ENCODE assay signal across 11 cellular contexts in genomic region chr7:47336178-47337020, GRCh38.
DNase-seq lines count a peak whose midpoint lies in the region; ATAC-seq and TF ChIP-seq lines count a peak whose summit lies in the region.
"Had no signal": no experiment of that assay in that cellular context is flagged by ENCODE, and none has a peak within 500 bp of the region (broad histone marks: within the 10 kb centered on the region; RNA-seq: fewer than 3 reads in every experiment).

No MANE protein-coding gene starts in this region.

- POLR2A ChIA-PET in RWPE1 (lab: Yijun Ruan, JAX; ENCODE audit: low non-redundant PET) = no interaction called here

- DNase-seq in AG08396 (ENCODE audit: low spot score) = peak; percentile 87
- peak; percentile 95 for DNase-seq in RWPE1 (ENCODE audit: low spot score)
- peak; percentile 85 for DNase-seq in fibroblast of villous mesenchyme (ENCODE audit: low read depth)
- DNase-seq in occipital lobe (lab: John Stamatoyannopoulos, UW) = peak; percentile 34
- no peak for DNase-seq in COLO668 (lab: John Stamatoyannopoulos, UW; ENCODE audit: unreplicated experiment)
- DNase-seq in activated T-cell treated with anti-CD3 and anti-CD28 coated beads, Interleukin-2, amount 50 U/mL, for 72 hours = no peak
- DNase-seq in MM.1S = no peak

- H3K4me1 ChIP-seq in MM.1S (ENCODE audit: low read length) = no peaks in the 10 kb centered on the region

- TF ChIP-seq CTCF in RWPE1 (conservative IDR thresholded peaks at IDR 0.05; ENCODE audit: low read depth) (no peak), fibroblast of villous mesenchyme (IDR thresholded peaks at IDR 0.05; ENCODE audit: insufficient read depth, low read depth, low read length) (no peak), MM.1S (IDR thresholded peaks at IDR 0.05; ENCODE audit: low read length) (no peak)

- H3K27me3 Mint-ChIP-seq in activated T-cell treated with anti-CD3 and anti-CD28 coated beads, Interleukin-2, amount 50 U/mL, for 72 hours (ENCODE audit: low read depth) = no peaks in the 10 kb centered on the region

- H3K4me2 ChIP-seq in MM.1S (ENCODE audit: low read depth, low read length) = no peak overlapping the region
- H3K4me2 ChIP-seq: BLaER1 had no signal

- no peaks in the 10 kb centered on the region for H3F3A ChIP-seq in MM.1S (ENCODE audit: insufficient read depth, low read length)

- H3K27ac Mint-ChIP-seq in activated T-cell treated with anti-CD3 and anti-CD28 coated beads, Interleukin-2, amount 50 U/mL, for 72 hours = no peak overlapping the region
- H3K27ac Mint-ChIP-seq: activated naive CD4-positive, alpha-beta T cell treated with anti-CD3 and anti-CD28 coated beads, Interleukin-2, amount 50 U/mL, for 72 hours had no signal

- H3K4me1 Mint-ChIP-seq in activated T-cell treated with anti-CD3 and anti-CD28 coated beads, Interleukin-2, amount 50 U/mL, for 72 hours (ENCODE audit: low read depth) = no peaks in the 10 kb centered on the region

- no peak overlapping the region for H3K9ac ChIP-seq in MM.1S (ENCODE audit: low read length)
- H3K9ac ChIP-seq: BLaER1 had no signal

- H2AFZ ChIP-seq in MM.1S (ENCODE audit: low read length) = no peak overlapping the region

- H3K9me3 Mint-ChIP-seq in activated T-cell treated with anti-CD3 and anti-CD28 coated beads, Interleukin-2, amount 50 U/mL, for 72 hours = peaks cover 0 to 4% of the 10 kb centered on the region in 2 donors

- no peaks in the 10 kb centered on the region for H3K9me2 ChIP-seq in MM.1S (replicated peaks; ENCODE audit: insufficient read depth, low read length)

- no peaks in the 10 kb centered on the region for H3K27me3 ChIP-seq in MM.1S (replicated peaks; ENCODE audit: insufficient read depth, low read length)
- H3K27me3 ChIP-seq: BLaER1 had no signal

- H3K4me3 Mint-ChIP-seq in activated T-cell treated with anti-CD3 and anti-CD28 coated beads, Interleukin-2, amount 50 U/mL, for 72 hours = no peak overlapping the region

- peaks cover 22% of the 10 kb centered on the region for H3K36me3 ChIP-seq in MM.1S (replicated peaks; ENCODE audit: insufficient read depth, low read length)

- H3K27ac ChIP-seq in RWPE1 (peak overlapping the region; percentile 89), MM.1S (ENCODE audit: low read length) (no peak overlapping the region)
- H3K27ac ChIP-seq: BLaER1 had no signal

- no peaks in the 10 kb centered on the region for H3K36me3 Mint-ChIP-seq in activated T-cell treated with anti-CD3 and anti-CD28 coated beads, Interleukin-2, amount 50 U/mL, for 72 hours (ENCODE audit: insufficient read depth in 2 of 2)
- H3K36me3 Mint-ChIP-seq: activated naive CD4-positive, alpha-beta T cell treated with anti-CD3 and anti-CD28 coated beads, Interleukin-2, amount 50 U/mL, for 72 hours had no signal

- H3K9me3 ChIP-seq in MM.1S (replicated peaks; ENCODE audit: insufficient read depth, low read length) = no peaks in the 10 kb centered on the region
- H3K9me3 ChIP-seq: BLaER1 had no signal

- H4K20me1 ChIP-seq in MM.1S (ENCODE audit: insufficient read depth, low read length) = no peaks in the 10 kb centered on the region
- H4K20me1 ChIP-seq: BLaER1 had no signal

- CTCF ChIA-PET in RWPE1 (lab: Yijun Ruan, JAX) = interaction anchor here (0.9 kb wide), 1 partner anchor 66 kb away, joined by 3 read pairs; no protein-coding TSS in a partner anchor

- ATAC-seq in HG02610 (IDR thresholded peaks at IDR 0.05; ENCODE audit: unreplicated experiment) = no peak
- no peak for ATAC-seq in activated T-cell treated with anti-CD3 and anti-CD28 coated beads, Interleukin-2, amount 50 U/mL, for 72 hours (replicated peaks in 1 of 2)
- ATAC-seq: activated naive CD4-positive, alpha-beta T cell treated with anti-CD3 and anti-CD28 coated beads, Interleukin-2, amount 50 U/mL, for 72 hours; K562 had no signal

- H3K79me2 ChIP-seq in MM.1S (ENCODE audit: low read length) = peaks cover 54% of the 10 kb centered on the region

- H3K4me3 ChIP-seq in fibroblast of villous mesenchyme (ENCODE audit: low read depth, low read length) (no peak overlapping the region), MM.1S (ENCODE audit: low read length) (no peak overlapping the region)
- H3K4me3 ChIP-seq: BLaER1, K562 had no signal

Comparison
In these comparisons a context has a peak if more than half of its experiments do, and no peak if none do; other contexts are left out.
1. DNase-seq: peak in AG08396 (single experiment), RWPE1 (single experiment), fibroblast of villous mesenchyme (single experiment) and occipital lobe (single experiment); none in COLO668 (single experiment), activated T-cell treated with anti-CD3 and anti-CD28 coated beads, Interleukin-2, amount 50 U/mL, for 72 hours (0 of 2) and MM.1S (single experiment).